1 cellular context compared by ENCODE assay signal in the genomic region with DNA sequence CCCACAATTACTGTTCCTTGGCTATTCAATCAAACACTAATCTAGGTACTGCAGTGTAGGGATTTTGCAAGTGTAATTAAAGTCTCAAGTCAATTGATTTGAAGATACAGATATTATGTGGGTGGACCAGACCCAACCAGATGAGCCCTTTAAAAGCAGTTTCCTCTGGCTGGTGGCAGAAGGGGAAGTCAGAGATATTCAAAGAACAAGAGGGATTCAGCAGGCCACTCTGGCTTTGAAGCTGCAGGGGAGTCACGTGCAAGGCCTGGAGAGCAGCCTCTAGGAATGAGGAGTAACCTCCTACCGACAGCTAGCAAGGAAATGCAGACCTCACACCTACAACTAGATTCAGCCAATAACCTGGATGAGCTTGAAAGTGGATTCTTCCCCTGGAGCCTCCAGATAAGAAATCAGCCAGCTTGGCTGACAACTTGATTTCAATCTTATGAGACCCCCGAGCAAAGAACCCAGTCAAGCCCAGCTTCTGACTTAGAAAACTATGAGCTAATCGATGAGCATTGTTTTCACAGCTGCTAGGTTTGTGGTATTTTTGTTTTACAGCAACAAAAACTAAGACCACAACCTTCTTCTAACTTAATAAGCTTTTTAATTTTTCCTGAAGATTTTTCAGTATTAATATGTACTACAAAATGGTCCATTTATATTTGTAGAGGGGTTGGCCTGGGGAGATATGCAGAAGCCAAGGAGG.
TF ChIP-seq lines count a peak whose summit lies in the region.

No MANE protein-coding gene starts in this region.

TF ChIP-seq in H1, 55 proteins besides CTCF, POLR2A, EP300 and RAD21:
- no peak for TF ChIP-seq POU5F1 (IDR thresholded peaks at IDR 0.05; ENCODE audit: low read depth, low read length)
- no peak for TF ChIP-seq EZH2 (IDR thresholded peaks at IDR 0.05; ENCODE audit: low read depth, low read length, severe bottlenecking)
- TF ChIP-seq, protein P1, sequence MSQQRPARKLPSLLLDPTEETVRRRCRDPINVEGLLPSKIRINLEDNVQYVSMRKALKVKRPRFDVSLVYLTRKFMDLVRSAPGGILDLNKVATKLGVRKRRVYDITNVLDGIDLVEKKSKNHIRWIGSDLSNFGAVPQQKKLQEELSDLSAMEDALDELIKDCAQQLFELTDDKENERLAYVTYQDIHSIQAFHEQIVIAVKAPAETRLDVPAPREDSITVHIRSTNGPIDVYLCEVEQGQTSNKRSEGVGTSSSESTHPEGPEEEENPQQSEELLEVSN (IDR thresholded peaks at IDR 0.05): peak; percentile 80
- TF ChIP-seq, protein P2, sequence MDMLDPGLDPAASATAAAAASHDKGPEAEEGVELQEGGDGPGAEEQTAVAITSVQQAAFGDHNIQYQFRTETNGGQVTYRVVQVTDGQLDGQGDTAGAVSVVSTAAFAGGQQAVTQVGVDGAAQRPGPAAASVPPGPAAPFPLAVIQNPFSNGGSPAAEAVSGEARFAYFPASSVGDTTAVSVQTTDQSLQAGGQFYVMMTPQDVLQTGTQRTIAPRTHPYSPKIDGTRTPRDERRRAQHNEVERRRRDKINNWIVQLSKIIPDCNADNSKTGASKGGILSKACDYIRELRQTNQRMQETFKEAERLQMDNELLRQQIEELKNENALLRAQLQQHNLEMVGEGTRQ (IDR thresholded peaks at IDR 0.05; ENCODE audit: low read length): peak; percentile 44; the same call in 1 of the 2 replicates
- TF ChIP-seq, protein P3, sequence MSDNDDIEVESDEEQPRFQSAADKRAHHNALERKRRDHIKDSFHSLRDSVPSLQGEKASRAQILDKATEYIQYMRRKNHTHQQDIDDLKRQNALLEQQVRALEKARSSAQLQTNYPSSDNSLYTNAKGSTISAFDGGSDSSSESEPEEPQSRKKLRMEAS (IDR thresholded peaks at IDR 0.05): peak; percentile 88
- TF ChIP-seq SIX5 (IDR thresholded peaks at IDR 0.05; ENCODE audit: low read depth, low read length): no peak
- no peak for TF ChIP-seq CEBPB (IDR thresholded peaks at IDR 0.05; ENCODE audit: low read depth, low read length)
- no peak for TF ChIP-seq SP4 (IDR thresholded peaks at IDR 0.05; ENCODE audit: low read length)
